ENCODE assay signal across 9 cellular contexts in the genomic region with DNA sequence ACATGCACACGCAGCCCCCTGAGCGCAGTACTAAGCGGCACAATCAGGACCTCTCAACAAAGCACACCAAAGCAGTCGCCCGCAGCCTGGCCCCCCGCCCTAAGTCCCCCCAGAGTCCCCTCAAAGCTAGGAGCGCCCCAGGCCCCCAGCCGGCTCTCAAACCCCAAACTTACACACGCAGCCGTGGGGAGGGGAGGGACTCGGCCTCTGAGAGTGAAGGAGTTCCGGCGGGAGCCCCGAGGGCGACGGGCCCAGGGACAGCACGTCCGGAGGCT. TPM values are rescaled to one million over a fixed set of nuclear protein-coding genes. Genes with fewer than 3 reads are reported as not detected.
DNase-seq lines count a peak whose midpoint lies in the region; ATAC-seq, FAIRE-seq and TF ChIP-seq lines count a peak whose summit lies in the region.
"Had no signal": no experiment of that assay in that cellular context is flagged by ENCODE, and none has a peak within 500 bp of the region (broad histone marks: within the 10 kb centered on the region; RNA-seq: fewer than 3 reads in every experiment).

No MANE protein-coding gene starts in this region.

- no peak overlapping the region for H3K9ac ChIP-seq in GM12878 (ENCODE audit: control insufficient read depth, insufficient read depth, low read length)

- H2AFZ ChIP-seq in GM12878 (ENCODE audit: control insufficient read depth, low read depth, low read length): no peak overlapping the region; the same call in 1 of the 2 replicates

- no peak for FAIRE-seq in GM12878 (lab: Jason Lieb, UNC)

- H3K36me3 ChIP-seq in GM12878 (ENCODE audit: control insufficient read depth in 2 of 2, insufficient read depth in 2 of 2, low read length in 1 of 2): no peaks in the 10 kb centered on the region
- peaks cover 0 to 6% of the 10 kb centered on the region in 2 donors for H3K36me3 ChIP-seq in lung (ENCODE audit: control insufficient read depth in 2 of 2, insufficient read depth in 2 of 2, low read length in 2 of 2)
- no peaks in the 10 kb centered on the region for H3K36me3 ChIP-seq in tibial artery

- TF ChIP-seq CTCF in GM12878 (IDR thresholded peaks at IDR 0.05 in 2 of 3, conservative IDR thresholded peaks at IDR 0.05 in 1 of 3; ENCODE audit: control insufficient read depth in 2 of 3, extremely low read depth in 1 of 3, insufficient read depth in 1 of 3, low read depth in 3 of 3, low read length in 3 of 3): no peak
- TF ChIP-seq CTCF in lung (IDR thresholded peaks at IDR 0.05; ENCODE audit: control extremely low read depth, extremely low read depth): no peak
- no peak for TF ChIP-seq CTCF in tibial artery (IDR thresholded peaks at IDR 0.05)

- H3K36me3 Mint-ChIP-seq in activated T-cell treated with anti-CD3 and anti-CD28 coated beads, Interleukin-2, amount 50 U/mL, for 4 hours (ENCODE audit: insufficient read depth): no peaks in the 10 kb centered on the region

- WGBS in GM12878 (ENCODE audit: insufficient coverage, insufficient replicate concordance, low lambda C conversion rate, missing lambda C conversion rate): 0% methylated on average over 18 of the region's 18 CpGs
- WGBS in lung, 2 donors: 0 to 2% methylated on average over 17 to 18 of the region's 18 CpGs

- no peak overlapping the region for H3K27ac ChIP-seq in GM12878 (ENCODE audit: control insufficient read depth, insufficient read depth)
- H3K27ac ChIP-seq in lung (ENCODE audit: low read depth in 1 of 2, low read length in 1 of 2): peak overlapping the region; percentile 25 to 93
- no peak overlapping the region for H3K27ac ChIP-seq in tibial artery

- CTCF ChIA-PET in GM12878 (lab: Yijun Ruan, JAX): no interaction called here

- DNase-seq in activated T-cell treated with anti-CD3 and anti-CD28 coated beads, Interleukin-2, amount 50 U/mL, for 4 hours: no peak
- no peak for DNase-seq in activated T-cell treated with anti-CD3 and anti-CD28 coated beads, Interleukin-2, amount 50 U/mL, for 48 hours
- DNase-seq in GM12878 (ENCODE audit: low read depth, low spot score) (no peak), lung (ENCODE audit: low spot score) (no peak), tibial artery (no peak), GM19240 (ENCODE audit: insufficient read length, low spot score) (no peak), NCI-H1105 treated with DMSO at 0.1 percent for 48 hours (lab: John Stamatoyannopoulos, UW) (no peak)

- H3K4me1 ChIP-seq in GM12878 (ENCODE audit: control insufficient read depth, insufficient read depth, low read length) (no peaks in the 10 kb centered on the region), lung (ENCODE audit: control insufficient read depth in 2 of 2, insufficient read depth in 2 of 2, low read length in 2 of 2) (peaks cover 0 to 25% of the 10 kb centered on the region in 2 donors), tibial artery (peaks cover 0 to 69% (median 56%) of the 10 kb centered on the region in 4 donors)

- POLR2A ChIA-PET in GM12878 (lab: Charles Lee): no interaction called here

- TF ChIP-seq RAD21 in GM12878 (IDR thresholded peaks at IDR 0.05; ENCODE audit: insufficient read depth, low read depth, low read length): no peak

- intact Hi-C loops in GM12878 (cut with micrococcal nuclease; ENCODE audit: unreplicated experiment) (no loop called here), tibial artery (cut with DNase I; ENCODE audit: low total_unique reads) (loop anchor here (5.0 kb wide), 1 partner anchor 410 kb away; no protein-coding TSS in a partner anchor)

- no peaks in the 10 kb centered on the region for H3K9me3 Mint-ChIP-seq in activated T-cell treated with anti-CD3 and anti-CD28 coated beads, Interleukin-2, amount 50 U/mL, for 4 hours

- H3K4me1 Mint-ChIP-seq in activated T-cell treated with anti-CD3 and anti-CD28 coated beads, Interleukin-2, amount 50 U/mL, for 4 hours (ENCODE audit: low read depth): peaks cover 50% of the 10 kb centered on the region

- H4K20me1 ChIP-seq in GM12878 (ENCODE audit: control insufficient read depth, insufficient read depth): no peaks in the 10 kb centered on the region; the same call in none of the 2 replicates

- RAD21 ChIA-PET in GM12878 (lab: Charles Lee; ENCODE audit: unreplicated experiment): no interaction called here

- H3K27me3 ChIP-seq in GM12878 (replicated peaks in 1 of 2; ENCODE audit: control insufficient read depth in 2 of 2, insufficient read depth in 2 of 2, low read length in 1 of 2): peaks cover 26 to 48% of the 10 kb centered on the region in 2 experiments
- H3K27me3 ChIP-seq in lung (ENCODE audit: control insufficient read depth, insufficient read depth): no peaks in the 10 kb centered on the region
- H3K27me3 ChIP-seq in tibial artery: peaks cover 15 to 98% of the 10 kb centered on the region in 2 donors

- TF ChIP-seq EP300 in GM12878 (IDR thresholded peaks at IDR 0.05; ENCODE audit: borderline replicate concordance in 1 of 2, control insufficient read depth in 1 of 2, low read depth in 2 of 2, low read length in 2 of 2): no peak

- no peaks in the 10 kb centered on the region for H3K9me3 ChIP-seq in GM12878 (replicated peaks; ENCODE audit: control insufficient read depth, insufficient read depth, low read length)
- H3K9me3 ChIP-seq in lung (ENCODE audit: control insufficient read depth in 2 of 2, insufficient read depth in 1 of 2, low read length in 1 of 2): no peaks in the 10 kb centered on the region
- no peaks in the 10 kb centered on the region for H3K9me3 ChIP-seq in tibial artery

- no TSS peak for BruUV-seq in GM12878 (replicated peaks; lab: Mats Ljungman, UMichigan)

- H3K4me3 ChIP-seq in GM12878: no peak overlapping the region; the same call in 1 of the 2 replicates
- peak overlapping the region; percentile 86 for H3K4me3 ChIP-seq in lung
- H3K4me3 ChIP-seq in tibial artery: peak overlapping the region; percentile 51 to 52

- peaks cover 77% of the 10 kb centered on the region for H3K27me3 Mint-ChIP-seq in activated T-cell treated with anti-CD3 and anti-CD28 coated beads, Interleukin-2, amount 50 U/mL, for 4 hours (ENCODE audit: low read depth)

- peak overlapping the region; percentile 84 for H3K4me2 ChIP-seq in GM12878 (ENCODE audit: control insufficient read depth, insufficient read depth)

- TF ChIP-seq POLR2A in GM12878 (IDR thresholded peaks at IDR 0.05; ENCODE audit: low read depth, low read length): no peak

- no peaks in the 10 kb centered on the region for H3K79me2 ChIP-seq in GM12878 (ENCODE audit: control insufficient read depth, insufficient read depth, low read length)

- SMC1A ChIA-PET in GM12878 (lab: Charles Lee; ENCODE audit: uncharacterized antibody, unreplicated experiment): no interaction called here

- peak; percentile 11 to 12 for ATAC-seq in activated T-cell treated with anti-CD3 and anti-CD28 coated beads, Interleukin-2, amount 50 U/mL, for 4 hours
- ATAC-seq in GM12878 (no peak), lung (ENCODE audit: insufficient read depth, low FRiP score) (no peak), GM18868 (IDR thresholded peaks at IDR 0.05; ENCODE audit: unreplicated experiment) (no peak)

- in situ Hi-C loops in GM12878 (cut with MboI): no loop called here

- peak overlapping the region; percentile 79 for H3K4me3 Mint-ChIP-seq in activated T-cell treated with anti-CD3 and anti-CD28 coated beads, Interleukin-2, amount 50 U/mL, for 4 hours

TF ChIP-seq in GM12878, 131 proteins besides CTCF, POLR2A, EP300 and RAD21:
- TF ChIP-seq SMARCA5 (IDR thresholded peaks at IDR 0.05) (no peak), BCL11A (IDR thresholded peaks at IDR 0.05; ENCODE audit: low read depth, low read length) (no peak), SUZ12 (IDR thresholded peaks at IDR 0.05; ENCODE audit: unreplicated experiment) (peak; percentile 31)

RNA-seq across cellular contexts. Expression of gene GATA2, which starts 5.5 kb away (rescaled TPM):
- 10 to 100 TPM in 2 of 3 donors, 1 to 10 TPM in 1; 2.3 to 13.7 (median 12.2) TPM for total RNA-seq in activated T-cell treated with anti-CD3 and anti-CD28 coated beads, Interleukin-2, amount 50 U/mL, for 4 hours
- not detected in 2 replicates for total RNA-seq in GM12878 (2013; cell fraction: nucleolus; rRNA removed)
- total RNA-seq in GM12878 (2014; rRNA removed) (not detected in 2 replicates), GM12878 (2014; rRNA removed; fragmentation: Illumina TruSeq; extraction: Trizol) (not detected in 2 replicates), GM12878 (2021) (0.13 and 0.56 TPM in 2 replicates), lung (10 to 100 TPM in 1 of 2 donors, 1 to 10 TPM in 1; 9.6 to 37.0 TPM)
- not detected for polyA plus RNA-seq in GM12878 (2011; ENCODE audit: low read depth)
- polyA plus RNA-seq in GM12878 (2011; rRNA removed) (not detected in 2 replicates), GM12878 (2014; fragmentation: Illumina TruSeq; extraction: Trizol) (not detected in 2 replicates), GM12878 (2014; fragmentation: Nextera tagmentation; extraction: Ambion mirVana) (not detected), GM12878 (2014; rRNA removed) (not detected in 2 replicates), GM12878 (2016; fragmentation: Nextera tagmentation; extraction: Ambion mirVana) (not detected), lung (10 to 100 TPM; 26.1 to 31.4 TPM)
- polyA plus RNA-seq in GM12878 (2011; cell fraction: cytosol; rRNA removed): not detected in 2 replicates
- polyA plus RNA-seq in GM12878 (2011; cell fraction: nucleus; rRNA removed): not detected in 2 replicates
- 0.06 TPM in 1 of 2 replicates, not detected in the other for polyA plus RNA-seq in GM12878 (2012)
- not detected in 2 replicates for polyA minus RNA-seq in GM12878 (2011; rRNA and poly(A)+ RNA removed)
- 0.67 and 1.8 TPM in 2 replicates for polyA minus RNA-seq in GM12878 (2011; cell fraction: cytosol; rRNA and poly(A)+ RNA removed)
- polyA minus RNA-seq in GM12878 (2011; cell fraction: nucleus; rRNA and poly(A)+ RNA removed): 0.29 TPM in 1 of 2 replicates, not detected in the other

RNA-seq across cellular contexts. Expression of gene DNAJB8, which starts 20.8 kb away (rescaled TPM):
- not detected for total RNA-seq in activated T-cell treated with anti-CD3 and anti-CD28 coated beads, Interleukin-2, amount 50 U/mL, for 4 hours
- total RNA-seq in GM12878 (2013; cell fraction: nucleolus; rRNA removed): not detected in 2 replicates
- total RNA-seq in GM12878 (2014; rRNA removed) (not detected in 2 replicates), GM12878 (2014; rRNA removed; fragmentation: Illumina TruSeq; extraction: Trizol) (not detected in 2 replicates), GM12878 (2021) (not detected in 2 replicates), lung (not detected)
- not detected for polyA plus RNA-seq in GM12878 (2011; ENCODE audit: low read depth)
- polyA plus RNA-seq in GM12878 (2011; rRNA removed) (not detected in 2 replicates), GM12878 (2014; fragmentation: Illumina TruSeq; extraction: Trizol) (not detected in 2 replicates), GM12878 (2014; fragmentation: Nextera tagmentation; extraction: Ambion mirVana) (not detected), GM12878 (2014; rRNA removed) (not detected in 2 replicates), GM12878 (2016; fragmentation: Nextera tagmentation; extraction: Ambion mirVana) (not detected), lung (not detected)
- polyA plus RNA-seq in GM12878 (2011; cell fraction: cytosol; rRNA removed): not detected in 2 replicates
- polyA plus RNA-seq in GM12878 (2011; cell fraction: nucleus; rRNA removed): not detected in 2 replicates
- polyA plus RNA-seq in GM12878 (2012): not detected in 2 replicates
- not detected in 2 replicates for polyA minus RNA-seq in GM12878 (2011; rRNA and poly(A)+ RNA removed)
- not detected in 2 replicates for polyA minus RNA-seq in GM12878 (2011; cell fraction: cytosol; rRNA and poly(A)+ RNA removed)
- not detected in 2 replicates for polyA minus RNA-seq in GM12878 (2011; cell fraction: nucleus; rRNA and poly(A)+ RNA removed)
- total RNA-seq: temporal lobe had no signal

Comparison
In these comparisons a context has a peak if more than half of its experiments do, and no peak if none do; other contexts are left out.
1. ATAC-seq: peak in activated T-cell treated with anti-CD3 and anti-CD28 coated beads, Interleukin-2, amount 50 U/mL, for 4 hours (2 of 2); none in GM12878 (single experiment), lung (single experiment) and GM18868 (single experiment).
2. H3K27ac ChIP-seq: peak in lung (2 of 2); none in GM12878 (single experiment) and tibial artery (0 of 2).